ENCODE assay signal across 1 cellular context in the genomic region with DNA sequence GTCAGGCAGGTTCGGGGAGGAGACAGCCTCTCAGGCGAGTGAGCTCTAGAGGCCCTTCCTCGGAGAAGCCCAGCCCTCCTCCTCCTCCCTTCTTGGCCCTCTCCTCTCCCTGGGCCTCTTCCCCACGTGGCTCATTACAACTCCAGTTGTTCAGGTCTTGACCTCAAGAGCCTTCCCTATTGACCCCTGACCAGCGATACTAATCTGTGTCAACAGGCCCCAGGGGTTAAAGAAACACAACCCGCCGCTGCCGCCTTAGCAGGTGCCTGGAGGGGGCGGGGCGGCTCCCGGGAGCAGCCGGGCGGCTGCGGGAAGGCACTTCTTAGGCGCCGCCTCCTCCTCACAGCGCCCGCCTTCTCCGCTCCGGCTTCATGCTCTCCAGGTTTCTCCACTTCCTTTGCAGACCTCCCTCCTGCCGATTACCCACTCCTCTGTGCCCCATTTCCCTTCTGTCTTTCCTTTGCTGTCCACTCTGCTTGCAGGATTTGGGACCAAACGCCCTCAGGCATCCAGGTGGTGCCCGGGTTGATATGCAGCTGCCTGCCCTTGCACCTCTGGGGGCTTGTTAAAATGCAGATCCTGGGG.
A peak's percentile ranks its signal among the peaks of the same experiment; 100 is the strongest.
TF ChIP-seq lines count a peak whose summit lies in the region.

No MANE protein-coding gene starts in this region.

TF ChIP-seq in HepG2, 621 proteins besides CTCF, POLR2A, EP300 and RAD21 (continued from another document and continues in another):
- TF ChIP-seq, protein P1, sequence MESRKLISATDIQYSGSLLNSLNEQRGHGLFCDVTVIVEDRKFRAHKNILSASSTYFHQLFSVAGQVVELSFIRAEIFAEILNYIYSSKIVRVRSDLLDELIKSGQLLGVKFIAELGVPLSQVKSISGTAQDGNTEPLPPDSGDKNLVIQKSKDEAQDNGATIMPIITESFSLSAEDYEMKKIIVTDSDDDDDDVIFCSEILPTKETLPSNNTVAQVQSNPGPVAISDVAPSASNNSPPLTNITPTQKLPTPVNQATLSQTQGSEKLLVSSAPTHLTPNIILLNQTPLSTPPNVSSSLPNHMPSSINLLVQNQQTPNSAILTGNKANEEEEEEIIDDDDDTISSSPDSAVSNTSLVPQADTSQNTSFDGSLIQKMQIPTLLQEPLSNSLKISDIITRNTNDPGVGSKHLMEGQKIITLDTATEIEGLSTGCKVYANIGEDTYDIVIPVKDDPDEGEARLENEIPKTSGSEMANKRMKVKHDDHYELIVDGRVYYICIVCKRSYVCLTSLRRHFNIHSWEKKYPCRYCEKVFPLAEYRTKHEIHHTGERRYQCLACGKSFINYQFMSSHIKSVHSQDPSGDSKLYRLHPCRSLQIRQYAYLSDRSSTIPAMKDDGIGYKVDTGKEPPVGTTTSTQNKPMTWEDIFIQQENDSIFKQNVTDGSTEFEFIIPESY (CRISPR knock-in tag; IDR thresholded peaks at IDR 0.05), result no peak
- peak; percentile 42; the same call in 1 of the 2 replicates for TF ChIP-seq ZMYM4 (CRISPR knock-in tag; IDR thresholded peaks at IDR 0.05)
- no peak for TF ChIP-seq RELA (CRISPR knock-in tag; IDR thresholded peaks at IDR 0.05)
- no peak for TF ChIP-seq ZFP62 (CRISPR knock-in tag; IDR thresholded peaks at IDR 0.05)
- no peak for TF ChIP-seq BRD4 (CRISPR knock-in tag; IDR thresholded peaks at IDR 0.05)
- TF ChIP-seq, protein P2, sequence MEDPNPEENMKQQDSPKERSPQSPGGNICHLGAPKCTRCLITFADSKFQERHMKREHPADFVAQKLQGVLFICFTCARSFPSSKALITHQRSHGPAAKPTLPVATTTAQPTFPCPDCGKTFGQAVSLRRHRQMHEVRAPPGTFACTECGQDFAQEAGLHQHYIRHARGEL (CRISPR knock-in tag; IDR thresholded peaks at IDR 0.05), result no peak
- no peak for TF ChIP-seq RFX1 (IDR thresholded peaks at IDR 0.05)
- no peak for TF ChIP-seq RFXANK (CRISPR knock-in tag; IDR thresholded peaks at IDR 0.05)
- no peak for TF ChIP-seq ELF1 (CRISPR knock-in tag; IDR thresholded peaks at IDR 0.05)
- TF ChIP-seq GABPB1 (CRISPR knock-in tag; IDR thresholded peaks at IDR 0.05), result peak; percentile 42; the same call in 1 of the 2 replicates
- TF ChIP-seq, protein P3, sequence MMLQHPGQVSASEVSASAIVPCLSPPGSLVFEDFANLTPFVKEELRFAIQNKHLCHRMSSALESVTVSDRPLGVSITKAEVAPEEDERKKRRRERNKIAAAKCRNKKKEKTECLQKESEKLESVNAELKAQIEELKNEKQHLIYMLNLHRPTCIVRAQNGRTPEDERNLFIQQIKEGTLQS (CRISPR knock-in tag; IDR thresholded peaks at IDR 0.05), result no peak
- TF ChIP-seq, protein P4, sequence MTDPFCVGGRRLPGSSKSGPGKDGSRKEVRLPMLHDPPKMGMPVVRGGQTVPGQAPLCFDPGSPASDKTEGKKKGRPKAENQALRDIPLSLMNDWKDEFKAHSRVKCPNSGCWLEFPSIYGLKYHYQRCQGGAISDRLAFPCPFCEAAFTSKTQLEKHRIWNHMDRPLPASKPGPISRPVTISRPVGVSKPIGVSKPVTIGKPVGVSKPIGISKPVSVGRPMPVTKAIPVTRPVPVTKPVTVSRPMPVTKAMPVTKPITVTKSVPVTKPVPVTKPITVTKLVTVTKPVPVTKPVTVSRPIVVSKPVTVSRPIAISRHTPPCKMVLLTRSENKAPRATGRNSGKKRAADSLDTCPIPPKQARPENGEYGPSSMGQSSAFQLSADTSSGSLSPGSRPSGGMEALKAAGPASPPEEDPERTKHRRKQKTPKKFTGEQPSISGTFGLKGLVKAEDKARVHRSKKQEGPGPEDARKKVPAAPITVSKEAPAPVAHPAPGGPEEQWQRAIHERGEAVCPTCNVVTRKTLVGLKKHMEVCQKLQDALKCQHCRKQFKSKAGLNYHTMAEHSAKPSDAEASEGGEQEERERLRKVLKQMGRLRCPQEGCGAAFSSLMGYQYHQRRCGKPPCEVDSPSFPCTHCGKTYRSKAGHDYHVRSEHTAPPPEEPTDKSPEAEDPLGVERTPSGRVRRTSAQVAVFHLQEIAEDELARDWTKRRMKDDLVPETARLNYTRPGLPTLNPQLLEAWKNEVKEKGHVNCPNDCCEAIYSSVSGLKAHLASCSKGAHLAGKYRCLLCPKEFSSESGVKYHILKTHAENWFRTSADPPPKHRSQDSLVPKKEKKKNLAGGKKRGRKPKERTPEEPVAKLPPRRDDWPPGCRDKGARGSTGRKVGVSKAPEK (CRISPR knock-in tag; IDR thresholded peaks at IDR 0.05; ENCODE audit: borderline replicate concordance), result peak; percentile 45; the same call in 1 of the 2 replicates
- TF ChIP-seq PHF5A (CRISPR knock-in tag; IDR thresholded peaks at IDR 0.05; ENCODE audit: low read depth, unreplicated experiment), result no peak
- 0 out of 2 replicates have a peak, but pooled peaks have one; percentile 60 for TF ChIP-seq NFKBIZ (CRISPR knock-in tag; IDR thresholded peaks at IDR 0.05)
- TF ChIP-seq ZNF530 (CRISPR knock-in tag; IDR thresholded peaks at IDR 0.05; ENCODE audit: low read depth), result no peak
- no peak for TF ChIP-seq TMF1 (CRISPR knock-in tag; IDR thresholded peaks at IDR 0.05; ENCODE audit: low read depth)
- TF ChIP-seq, protein P5, sequence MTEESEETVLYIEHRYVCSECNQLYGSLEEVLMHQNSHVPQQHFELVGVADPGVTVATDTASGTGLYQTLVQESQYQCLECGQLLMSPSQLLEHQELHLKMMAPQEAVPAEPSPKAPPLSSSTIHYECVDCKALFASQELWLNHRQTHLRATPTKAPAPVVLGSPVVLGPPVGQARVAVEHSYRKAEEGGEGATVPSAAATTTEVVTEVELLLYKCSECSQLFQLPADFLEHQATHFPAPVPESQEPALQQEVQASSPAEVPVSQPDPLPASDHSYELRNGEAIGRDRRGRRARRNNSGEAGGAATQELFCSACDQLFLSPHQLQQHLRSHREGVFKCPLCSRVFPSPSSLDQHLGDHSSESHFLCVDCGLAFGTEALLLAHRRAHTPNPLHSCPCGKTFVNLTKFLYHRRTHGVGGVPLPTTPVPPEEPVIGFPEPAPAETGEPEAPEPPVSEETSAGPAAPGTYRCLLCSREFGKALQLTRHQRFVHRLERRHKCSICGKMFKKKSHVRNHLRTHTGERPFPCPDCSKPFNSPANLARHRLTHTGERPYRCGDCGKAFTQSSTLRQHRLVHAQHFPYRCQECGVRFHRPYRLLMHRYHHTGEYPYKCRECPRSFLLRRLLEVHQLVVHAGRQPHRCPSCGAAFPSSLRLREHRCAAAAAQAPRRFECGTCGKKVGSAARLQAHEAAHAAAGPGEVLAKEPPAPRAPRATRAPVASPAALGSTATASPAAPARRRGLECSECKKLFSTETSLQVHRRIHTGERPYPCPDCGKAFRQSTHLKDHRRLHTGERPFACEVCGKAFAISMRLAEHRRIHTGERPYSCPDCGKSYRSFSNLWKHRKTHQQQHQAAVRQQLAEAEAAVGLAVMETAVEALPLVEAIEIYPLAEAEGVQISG (CRISPR knock-in tag; IDR thresholded peaks at IDR 0.05), result no peak; the same call in 1 of the 2 replicates
- TF ChIP-seq ZSCAN12 (CRISPR knock-in tag; IDR thresholded peaks at IDR 0.05), result no peak
- TF ChIP-seq ZNF274 (CRISPR knock-in tag; IDR thresholded peaks at IDR 0.05), result peak; percentile 49; the same call in 1 of the 2 replicates
- TF ChIP-seq MEF2D (CRISPR knock-in tag; IDR thresholded peaks at IDR 0.05), result peak; percentile 46; the same call in 1 of the 2 replicates
- TF ChIP-seq ZFP1 (CRISPR knock-in tag; IDR thresholded peaks at IDR 0.05), result 0 out of 2 replicates have a peak, but pooled peaks have one; percentile 30
- peak; percentile 79; the same call in 1 of the 2 replicates for TF ChIP-seq TARDBP (CRISPR knock-in tag; IDR thresholded peaks at IDR 0.05)
- no peak for TF ChIP-seq LCORL (IDR thresholded peaks at IDR 0.05)
- TF ChIP-seq LCORL (CRISPR knock-in tag; IDR thresholded peaks at IDR 0.05), result peak; percentile 32; the same call in 1 of the 2 replicates
- no peak for TF ChIP-seq ZNF121 (CRISPR knock-in tag; IDR thresholded peaks at IDR 0.05)
- TF ChIP-seq ZNF432 (CRISPR knock-in tag; IDR thresholded peaks at IDR 0.05; ENCODE audit: borderline replicate concordance), result no peak
- TF ChIP-seq, protein P6, sequence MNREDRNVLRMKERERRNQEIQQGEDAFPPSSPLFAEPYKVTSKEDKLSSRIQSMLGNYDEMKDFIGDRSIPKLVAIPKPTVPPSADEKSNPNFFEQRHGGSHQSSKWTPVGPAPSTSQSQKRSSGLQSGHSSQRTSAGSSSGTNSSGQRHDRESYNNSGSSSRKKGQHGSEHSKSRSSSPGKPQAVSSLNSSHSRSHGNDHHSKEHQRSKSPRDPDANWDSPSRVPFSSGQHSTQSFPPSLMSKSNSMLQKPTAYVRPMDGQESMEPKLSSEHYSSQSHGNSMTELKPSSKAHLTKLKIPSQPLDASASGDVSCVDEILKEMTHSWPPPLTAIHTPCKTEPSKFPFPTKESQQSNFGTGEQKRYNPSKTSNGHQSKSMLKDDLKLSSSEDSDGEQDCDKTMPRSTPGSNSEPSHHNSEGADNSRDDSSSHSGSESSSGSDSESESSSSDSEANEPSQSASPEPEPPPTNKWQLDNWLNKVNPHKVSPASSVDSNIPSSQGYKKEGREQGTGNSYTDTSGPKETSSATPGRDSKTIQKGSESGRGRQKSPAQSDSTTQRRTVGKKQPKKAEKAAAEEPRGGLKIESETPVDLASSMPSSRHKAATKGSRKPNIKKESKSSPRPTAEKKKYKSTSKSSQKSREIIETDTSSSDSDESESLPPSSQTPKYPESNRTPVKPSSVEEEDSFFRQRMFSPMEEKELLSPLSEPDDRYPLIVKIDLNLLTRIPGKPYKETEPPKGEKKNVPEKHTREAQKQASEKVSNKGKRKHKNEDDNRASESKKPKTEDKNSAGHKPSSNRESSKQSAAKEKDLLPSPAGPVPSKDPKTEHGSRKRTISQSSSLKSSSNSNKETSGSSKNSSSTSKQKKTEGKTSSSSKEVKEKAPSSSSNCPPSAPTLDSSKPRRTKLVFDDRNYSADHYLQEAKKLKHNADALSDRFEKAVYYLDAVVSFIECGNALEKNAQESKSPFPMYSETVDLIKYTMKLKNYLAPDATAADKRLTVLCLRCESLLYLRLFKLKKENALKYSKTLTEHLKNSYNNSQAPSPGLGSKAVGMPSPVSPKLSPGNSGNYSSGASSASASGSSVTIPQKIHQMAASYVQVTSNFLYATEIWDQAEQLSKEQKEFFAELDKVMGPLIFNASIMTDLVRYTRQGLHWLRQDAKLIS (CRISPR knock-in tag; IDR thresholded peaks at IDR 0.05), result no peak
- no peak for TF ChIP-seq HOXA5 (CRISPR knock-in tag; IDR thresholded peaks at IDR 0.05)
- TF ChIP-seq, protein P7, sequence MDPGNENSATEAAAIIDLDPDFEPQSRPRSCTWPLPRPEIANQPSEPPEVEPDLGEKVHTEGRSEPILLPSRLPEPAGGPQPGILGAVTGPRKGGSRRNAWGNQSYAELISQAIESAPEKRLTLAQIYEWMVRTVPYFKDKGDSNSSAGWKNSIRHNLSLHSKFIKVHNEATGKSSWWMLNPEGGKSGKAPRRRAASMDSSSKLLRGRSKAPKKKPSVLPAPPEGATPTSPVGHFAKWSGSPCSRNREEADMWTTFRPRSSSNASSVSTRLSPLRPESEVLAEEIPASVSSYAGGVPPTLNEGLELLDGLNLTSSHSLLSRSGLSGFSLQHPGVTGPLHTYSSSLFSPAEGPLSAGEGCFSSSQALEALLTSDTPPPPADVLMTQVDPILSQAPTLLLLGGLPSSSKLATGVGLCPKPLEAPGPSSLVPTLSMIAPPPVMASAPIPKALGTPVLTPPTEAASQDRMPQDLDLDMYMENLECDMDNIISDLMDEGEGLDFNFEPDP (CRISPR knock-in tag; conservative IDR thresholded peaks at IDR 0.05), result 0 out of 2 replicates have a peak, but pooled peaks have one; percentile 29
- TF ChIP-seq, protein P8, sequence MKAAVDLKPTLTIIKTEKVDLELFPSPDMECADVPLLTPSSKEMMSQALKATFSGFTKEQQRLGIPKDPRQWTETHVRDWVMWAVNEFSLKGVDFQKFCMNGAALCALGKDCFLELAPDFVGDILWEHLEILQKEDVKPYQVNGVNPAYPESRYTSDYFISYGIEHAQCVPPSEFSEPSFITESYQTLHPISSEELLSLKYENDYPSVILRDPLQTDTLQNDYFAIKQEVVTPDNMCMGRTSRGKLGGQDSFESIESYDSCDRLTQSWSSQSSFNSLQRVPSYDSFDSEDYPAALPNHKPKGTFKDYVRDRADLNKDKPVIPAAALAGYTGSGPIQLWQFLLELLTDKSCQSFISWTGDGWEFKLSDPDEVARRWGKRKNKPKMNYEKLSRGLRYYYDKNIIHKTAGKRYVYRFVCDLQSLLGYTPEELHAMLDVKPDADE (CRISPR knock-in tag; IDR thresholded peaks at IDR 0.05), result no peak
- TF ChIP-seq, protein P9, sequence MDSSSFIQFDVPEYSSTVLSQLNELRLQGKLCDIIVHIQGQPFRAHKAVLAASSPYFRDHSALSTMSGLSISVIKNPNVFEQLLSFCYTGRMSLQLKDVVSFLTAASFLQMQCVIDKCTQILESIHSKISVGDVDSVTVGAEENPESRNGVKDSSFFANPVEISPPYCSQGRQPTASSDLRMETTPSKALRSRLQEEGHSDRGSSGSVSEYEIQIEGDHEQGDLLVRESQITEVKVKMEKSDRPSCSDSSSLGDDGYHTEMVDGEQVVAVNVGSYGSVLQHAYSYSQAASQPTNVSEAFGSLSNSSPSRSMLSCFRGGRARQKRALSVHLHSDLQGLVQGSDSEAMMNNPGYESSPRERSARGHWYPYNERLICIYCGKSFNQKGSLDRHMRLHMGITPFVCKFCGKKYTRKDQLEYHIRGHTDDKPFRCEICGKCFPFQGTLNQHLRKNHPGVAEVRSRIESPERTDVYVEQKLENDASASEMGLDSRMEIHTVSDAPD (CRISPR knock-in tag; IDR thresholded peaks at IDR 0.05), result no peak
- no peak for TF ChIP-seq ZNF331 (CRISPR knock-in tag; IDR thresholded peaks at IDR 0.05)
- peak; percentile 62; the same call in 1 of the 2 replicates for TF ChIP-seq MXD4 (CRISPR knock-in tag; IDR thresholded peaks at IDR 0.05)
- no peak for TF ChIP-seq ATF1 (CRISPR knock-in tag; IDR thresholded peaks at IDR 0.05)
- TF ChIP-seq FOXK2 (IDR thresholded peaks at IDR 0.05), result no peak
- peak; percentile 46; the same call in 1 of the 2 replicates for TF ChIP-seq ZNF605 (CRISPR knock-in tag; IDR thresholded peaks at IDR 0.05)
- TF ChIP-seq POLR2G (IDR thresholded peaks at IDR 0.05; ENCODE audit: low read depth, low read length), result no peak
- TF ChIP-seq ZBTB7B (CRISPR knock-in tag; IDR thresholded peaks at IDR 0.05), result peak; percentile 66
- no peak for TF ChIP-seq NR1H2 (CRISPR knock-in tag; IDR thresholded peaks at IDR 0.05; ENCODE audit: borderline replicate concordance, low read depth)
- TF ChIP-seq, protein P10, sequence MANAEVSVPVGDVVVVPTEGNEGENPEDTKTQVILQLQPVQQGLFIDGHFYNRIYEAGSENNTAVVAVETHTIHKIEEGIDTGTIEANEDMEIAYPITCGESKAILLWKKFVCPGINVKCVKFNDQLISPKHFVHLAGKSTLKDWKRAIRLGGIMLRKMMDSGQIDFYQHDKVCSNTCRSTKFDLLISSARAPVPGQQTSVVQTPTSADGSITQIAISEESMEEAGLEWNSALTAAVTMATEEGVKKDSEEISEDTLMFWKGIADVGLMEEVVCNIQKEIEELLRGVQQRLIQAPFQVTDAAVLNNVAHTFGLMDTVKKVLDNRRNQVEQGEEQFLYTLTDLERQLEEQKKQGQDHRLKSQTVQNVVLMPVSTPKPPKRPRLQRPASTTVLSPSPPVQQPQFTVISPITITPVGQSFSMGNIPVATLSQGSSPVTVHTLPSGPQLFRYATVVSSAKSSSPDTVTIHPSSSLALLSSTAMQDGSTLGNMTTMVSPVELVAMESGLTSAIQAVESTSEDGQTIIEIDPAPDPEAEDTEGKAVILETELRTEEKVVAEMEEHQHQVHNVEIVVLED (CRISPR knock-in tag; IDR thresholded peaks at IDR 0.05; ENCODE audit: borderline replicate concordance), result no peak
- TF ChIP-seq HNRNPLL (IDR thresholded peaks at IDR 0.05; ENCODE audit: low read depth, low read length, poor library complexity, severe bottlenecking), result peak; percentile 28
- peak; percentile 31; the same call in 1 of the 2 replicates for TF ChIP-seq NCOR1 (IDR thresholded peaks at IDR 0.05; ENCODE audit: borderline replicate concordance, low read length)
- TF ChIP-seq, protein P11, sequence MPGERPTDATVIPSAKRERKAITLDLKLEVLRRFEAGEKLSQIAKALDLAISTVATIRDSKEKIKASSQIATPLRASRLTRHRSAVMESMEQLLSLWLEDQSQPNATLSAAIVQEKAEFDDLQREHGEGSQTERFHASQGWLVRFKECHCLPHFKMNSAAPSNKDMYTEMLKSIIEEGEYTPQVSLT (CRISPR knock-in tag; IDR thresholded peaks at IDR 0.05; ENCODE audit: borderline replicate concordance, low read depth), result no peak
